ENCODE assay signal across 9 cellular contexts in genomic region chr3:47266709-47267489, GRCh38. TPM values are rescaled to one million over a fixed set of nuclear protein-coding genes. Genes with fewer than 3 reads are reported as not detected.
DNase-seq lines count a peak whose midpoint lies in the region; ATAC-seq, FAIRE-seq and TF ChIP-seq lines count a peak whose summit lies in the region.
"Had no signal": no experiment of that assay in that cellular context is flagged by ENCODE, and none has a peak within 500 bp of the region (broad histone marks: within the 10 kb centered on the region; RNA-seq: fewer than 3 reads in every experiment).

No MANE protein-coding gene starts in this region.

- no peaks in the 10 kb centered on the region for H3K36me3 ChIP-seq in H7 (replicated peaks; ENCODE audit: control insufficient read depth, insufficient read depth, low read length)

- peak; percentile 35 for FAIRE-seq in GM18507 (lab: Jason Lieb, UNC)
- FAIRE-seq: TTC549 had no signal

- DNase-seq in GM18507 (ENCODE audit: extremely low spot score, insufficient read length, low read depth) (no peak), KG1 (lab: John Stamatoyannopoulos, UW) (peak; percentile 82), fibroblast of pulmonary artery (ENCODE audit: low read depth) (peak; percentile 96), pulmonary artery endothelial cell (ENCODE audit: low read depth, low spot score) (peak; percentile 67), H7 (no peak), middle frontal gyrus (ENCODE audit: extremely low spot score, low spot score) (no peak)
- peak; percentile 34 for DNase-seq in activated CD4-positive, alpha-beta T cell treated with anti-CD3 and anti-CD28 coated beads, Interleukin-2, amount 50 U/mL, for 4 hours

- ATAC-seq in HG03108 (IDR thresholded peaks at IDR 0.05; ENCODE audit: unreplicated experiment), result no peak

- TF ChIP-seq CTCF in fibroblast of pulmonary artery (IDR thresholded peaks at IDR 0.05; ENCODE audit: low read length, missing control alignments), result no peak

- H3K4me3 ChIP-seq in fibroblast of pulmonary artery (replicated peaks; ENCODE audit: low read depth, low read length) (no peak overlapping the region), H7 (ENCODE audit: insufficient read depth, low read depth, low read length) (no peak overlapping the region)

- no peaks in the 10 kb centered on the region for H3K27me3 ChIP-seq in H7 (ENCODE audit: control insufficient read depth, insufficient read depth, low read length)

RNA-seq across cellular contexts. Expression of gene KIF9, which starts 15.7 kb away (rescaled TPM):
- total RNA-seq in pulmonary artery endothelial cell, result 10.0 and 11.7 TPM in 2 replicates
- 3.6 and 11.2 TPM in 2 replicates for total RNA-seq in H7 (2014; rRNA removed; shearing (Covaris generic))

RNA-seq across cellular contexts. Expression of gene KLHL18, which starts 15.8 kb away (rescaled TPM):
- total RNA-seq in pulmonary artery endothelial cell, result 31.9 and 47.0 TPM in 2 replicates
- 14.1 and 16.1 TPM in 2 replicates for total RNA-seq in H7 (2014; rRNA removed; shearing (Covaris generic))

Comparison
In these comparisons a context has a peak if more than half of its experiments do, and no peak if none do; other contexts are left out.
1. DNase-seq: peak in KG1 (single experiment), activated CD4-positive, alpha-beta T cell treated with anti-CD3 and anti-CD28 coated beads, Interleukin-2, amount 50 U/mL, for 4 hours (2 of 2), fibroblast of pulmonary artery (single experiment) and pulmonary artery endothelial cell (single experiment); none in GM18507 (single experiment), H7 (single experiment) and middle frontal gyrus (single experiment).